Comparison of ENCODE assay signal across 22 cellular contexts in genomic region chr4:77167173-77167572, GRCh38. TPM values are rescaled to one million over a fixed set of nuclear protein-coding genes. Genes with fewer than 3 reads are reported as not detected.
DNase-seq lines count a peak whose midpoint lies in the region; ATAC-seq and TF ChIP-seq lines count a peak whose summit lies in the region.
"Had no signal": no experiment of that assay in that cellular context is flagged by ENCODE, and none has a peak within 500 bp of the region (broad histone marks: within the 10 kb centered on the region; RNA-seq: fewer than 3 reads in every experiment).

No MANE protein-coding gene starts in this region.

- no peak overlapping the region for H3K4me3 Mint-ChIP-seq in naive B cell
- H3K4me3 Mint-ChIP-seq in activated naive CD8-positive, alpha-beta T cell treated with anti-CD3 and anti-CD28 coated beads for 36 hours, result no peak overlapping the region
- H3K4me3 Mint-ChIP-seq: CD8-positive, alpha-beta T cell had no signal

- peaks cover 14% of the 10 kb centered on the region for H3F3A ChIP-seq in MM.1S (ENCODE audit: insufficient read depth, low read length)

- peak overlapping the region; percentile 40; the same call in 1 of the 2 replicates for H3K27ac ChIP-seq in MM.1S (ENCODE audit: low read length)
- H3K27ac ChIP-seq: C4-2B, SJSA1 had no signal

- H3K9me2 ChIP-seq in MM.1S (replicated peaks; ENCODE audit: insufficient read depth, low read length), result no peaks in the 10 kb centered on the region

- H3K79me2 ChIP-seq in MM.1S (ENCODE audit: low read length), result no peaks in the 10 kb centered on the region

- no peak overlapping the region for H3K9ac ChIP-seq in MM.1S (ENCODE audit: low read length)

- DNase-seq in MM.1S (no peak), globus pallidus (ENCODE audit: low spot score) (peak; percentile 31), naive B cell (no peak), superior temporal gyrus (ENCODE audit: extremely low spot score) (peak; percentile 59), NCI-H1092 (lab: John Stamatoyannopoulos, UW) (no peak)
- no peak for DNase-seq in activated naive CD8-positive, alpha-beta T cell treated with anti-CD3 and anti-CD28 coated beads for 36 hours
- DNase-seq: CD8-positive, alpha-beta T cell; DMS 273 treated with DMSO at 0.1 percent for 48 hours; DMS79 treated with DMSO at 0.1 percent for 48 hours; GF-D8; GOT3; HCEC 1CT; Kasumi-1; NCI-H2029; NCI-H446 treated with DMSO at 0.1 percent for 48 hours; NCI-H526 treated with DMSO at 0.1 percent for 48 hours; Right ventricle myocardium superior had no signal

- H2AFZ ChIP-seq in MM.1S (ENCODE audit: low read length), result no peak overlapping the region

- H3K27me3 ChIP-seq in MM.1S (replicated peaks; ENCODE audit: insufficient read depth, low read length), result no peaks in the 10 kb centered on the region
- H3K27me3 ChIP-seq: SJSA1 had no signal

- H3K4me1 Mint-ChIP-seq in naive B cell, result peaks cover 50 to 66% (median 63%) of the 10 kb centered on the region in 3 donors
- H3K4me1 Mint-ChIP-seq in activated naive CD8-positive, alpha-beta T cell treated with anti-CD3 and anti-CD28 coated beads for 36 hours, result peaks cover 9% of the 10 kb centered on the region

- peak overlapping the region in 4 of 6 donors; percentile 16 to 79 (median 58) for H3K27ac Mint-ChIP-seq in naive B cell
- no peak overlapping the region for H3K27ac Mint-ChIP-seq in activated naive CD8-positive, alpha-beta T cell treated with anti-CD3 and anti-CD28 coated beads for 36 hours

- H3K27me3 Mint-ChIP-seq in naive B cell, result no peaks in the 10 kb centered on the region
- no peaks in the 10 kb centered on the region for H3K27me3 Mint-ChIP-seq in activated naive CD8-positive, alpha-beta T cell treated with anti-CD3 and anti-CD28 coated beads for 36 hours

- H3K4me2 ChIP-seq in MM.1S (ENCODE audit: low read depth, low read length), result peak overlapping the region; percentile 40

- H4K20me1 ChIP-seq in MM.1S (ENCODE audit: insufficient read depth, low read length), result no peaks in the 10 kb centered on the region

- no peaks in the 10 kb centered on the region for H3K9me3 Mint-ChIP-seq in naive B cell
- no peaks in the 10 kb centered on the region for H3K9me3 Mint-ChIP-seq in activated naive CD8-positive, alpha-beta T cell treated with anti-CD3 and anti-CD28 coated beads for 36 hours
- H3K9me3 Mint-ChIP-seq: CD8-positive, alpha-beta T cell had no signal

- TF ChIP-seq CTCF in MM.1S (IDR thresholded peaks at IDR 0.05; ENCODE audit: low read length), result no peak

- no peaks in the 10 kb centered on the region for H3K9me3 ChIP-seq in MM.1S (replicated peaks; ENCODE audit: insufficient read depth, low read length)
- H3K9me3 ChIP-seq: SJSA1 had no signal

- peaks cover 51 to 58% of the 10 kb centered on the region in 2 donors for H3K36me3 Mint-ChIP-seq in naive B cell
- H3K36me3 Mint-ChIP-seq in activated naive CD8-positive, alpha-beta T cell treated with anti-CD3 and anti-CD28 coated beads for 36 hours, result peaks cover 12% of the 10 kb centered on the region

- no peak overlapping the region for H3K4me3 ChIP-seq in MM.1S (ENCODE audit: low read length)
- H3K4me3 ChIP-seq: SJSA1 had no signal

- H3K4me1 ChIP-seq in MM.1S (ENCODE audit: low read length), result peaks cover 32% of the 10 kb centered on the region

- H3K36me3 ChIP-seq in MM.1S (replicated peaks; ENCODE audit: insufficient read depth, low read length), result no peaks in the 10 kb centered on the region; the same call in 1 of the 2 replicates

- ATAC-seq in naive B cell (ENCODE audit: low read depth in 2 of 2) (no peak), HG03139 (IDR thresholded peaks at IDR 0.05; ENCODE audit: unreplicated experiment) (no peak), HG02798 (IDR thresholded peaks at IDR 0.05; ENCODE audit: poor library complexity, unreplicated experiment) (no peak)
- ATAC-seq: CD8-positive, alpha-beta T cell; HepG2 had no signal

RNA-seq across cellular contexts. Expression of gene CCNG2, which starts 10.2 kb away (rescaled TPM):
- 100 to 1,000 TPM in 1 of 6 donors, 10 to 100 TPM in 5; 74.5 to 104 (median 88.2) TPM for polyA plus RNA-seq in naive B cell (ENCODE audit: low read depth in 6 of 6)
- 10 to 100 TPM; 17.4 to 18.7 TPM for total RNA-seq in activated naive CD8-positive, alpha-beta T cell treated with anti-CD3 and anti-CD28 coated beads for 36 hours

Comparison
In these comparisons a context has a peak if more than half of its experiments do, and no peak if none do; other contexts are left out.
1. DNase-seq: peak in globus pallidus (single experiment) and superior temporal gyrus (single experiment); none in MM.1S (single experiment), naive B cell (single experiment), NCI-H1092 (single experiment) and activated naive CD8-positive, alpha-beta T cell treated with anti-CD3 and anti-CD28 coated beads for 36 hours (single experiment).